In genomic region chr4:189059996-189060570, GRCh38 we compare ENCODE assay signal across 1 cellular context.
A peak's percentile ranks its signal among the peaks of the same experiment; 100 is the strongest.
TF ChIP-seq lines count a peak whose summit lies in the region.

No MANE protein-coding gene starts in this region.

TF ChIP-seq in GM23338, 12 proteins besides CTCF, POLR2A, EP300 and RAD21 (continued from another document):
- TF ChIP-seq, protein P1, sequence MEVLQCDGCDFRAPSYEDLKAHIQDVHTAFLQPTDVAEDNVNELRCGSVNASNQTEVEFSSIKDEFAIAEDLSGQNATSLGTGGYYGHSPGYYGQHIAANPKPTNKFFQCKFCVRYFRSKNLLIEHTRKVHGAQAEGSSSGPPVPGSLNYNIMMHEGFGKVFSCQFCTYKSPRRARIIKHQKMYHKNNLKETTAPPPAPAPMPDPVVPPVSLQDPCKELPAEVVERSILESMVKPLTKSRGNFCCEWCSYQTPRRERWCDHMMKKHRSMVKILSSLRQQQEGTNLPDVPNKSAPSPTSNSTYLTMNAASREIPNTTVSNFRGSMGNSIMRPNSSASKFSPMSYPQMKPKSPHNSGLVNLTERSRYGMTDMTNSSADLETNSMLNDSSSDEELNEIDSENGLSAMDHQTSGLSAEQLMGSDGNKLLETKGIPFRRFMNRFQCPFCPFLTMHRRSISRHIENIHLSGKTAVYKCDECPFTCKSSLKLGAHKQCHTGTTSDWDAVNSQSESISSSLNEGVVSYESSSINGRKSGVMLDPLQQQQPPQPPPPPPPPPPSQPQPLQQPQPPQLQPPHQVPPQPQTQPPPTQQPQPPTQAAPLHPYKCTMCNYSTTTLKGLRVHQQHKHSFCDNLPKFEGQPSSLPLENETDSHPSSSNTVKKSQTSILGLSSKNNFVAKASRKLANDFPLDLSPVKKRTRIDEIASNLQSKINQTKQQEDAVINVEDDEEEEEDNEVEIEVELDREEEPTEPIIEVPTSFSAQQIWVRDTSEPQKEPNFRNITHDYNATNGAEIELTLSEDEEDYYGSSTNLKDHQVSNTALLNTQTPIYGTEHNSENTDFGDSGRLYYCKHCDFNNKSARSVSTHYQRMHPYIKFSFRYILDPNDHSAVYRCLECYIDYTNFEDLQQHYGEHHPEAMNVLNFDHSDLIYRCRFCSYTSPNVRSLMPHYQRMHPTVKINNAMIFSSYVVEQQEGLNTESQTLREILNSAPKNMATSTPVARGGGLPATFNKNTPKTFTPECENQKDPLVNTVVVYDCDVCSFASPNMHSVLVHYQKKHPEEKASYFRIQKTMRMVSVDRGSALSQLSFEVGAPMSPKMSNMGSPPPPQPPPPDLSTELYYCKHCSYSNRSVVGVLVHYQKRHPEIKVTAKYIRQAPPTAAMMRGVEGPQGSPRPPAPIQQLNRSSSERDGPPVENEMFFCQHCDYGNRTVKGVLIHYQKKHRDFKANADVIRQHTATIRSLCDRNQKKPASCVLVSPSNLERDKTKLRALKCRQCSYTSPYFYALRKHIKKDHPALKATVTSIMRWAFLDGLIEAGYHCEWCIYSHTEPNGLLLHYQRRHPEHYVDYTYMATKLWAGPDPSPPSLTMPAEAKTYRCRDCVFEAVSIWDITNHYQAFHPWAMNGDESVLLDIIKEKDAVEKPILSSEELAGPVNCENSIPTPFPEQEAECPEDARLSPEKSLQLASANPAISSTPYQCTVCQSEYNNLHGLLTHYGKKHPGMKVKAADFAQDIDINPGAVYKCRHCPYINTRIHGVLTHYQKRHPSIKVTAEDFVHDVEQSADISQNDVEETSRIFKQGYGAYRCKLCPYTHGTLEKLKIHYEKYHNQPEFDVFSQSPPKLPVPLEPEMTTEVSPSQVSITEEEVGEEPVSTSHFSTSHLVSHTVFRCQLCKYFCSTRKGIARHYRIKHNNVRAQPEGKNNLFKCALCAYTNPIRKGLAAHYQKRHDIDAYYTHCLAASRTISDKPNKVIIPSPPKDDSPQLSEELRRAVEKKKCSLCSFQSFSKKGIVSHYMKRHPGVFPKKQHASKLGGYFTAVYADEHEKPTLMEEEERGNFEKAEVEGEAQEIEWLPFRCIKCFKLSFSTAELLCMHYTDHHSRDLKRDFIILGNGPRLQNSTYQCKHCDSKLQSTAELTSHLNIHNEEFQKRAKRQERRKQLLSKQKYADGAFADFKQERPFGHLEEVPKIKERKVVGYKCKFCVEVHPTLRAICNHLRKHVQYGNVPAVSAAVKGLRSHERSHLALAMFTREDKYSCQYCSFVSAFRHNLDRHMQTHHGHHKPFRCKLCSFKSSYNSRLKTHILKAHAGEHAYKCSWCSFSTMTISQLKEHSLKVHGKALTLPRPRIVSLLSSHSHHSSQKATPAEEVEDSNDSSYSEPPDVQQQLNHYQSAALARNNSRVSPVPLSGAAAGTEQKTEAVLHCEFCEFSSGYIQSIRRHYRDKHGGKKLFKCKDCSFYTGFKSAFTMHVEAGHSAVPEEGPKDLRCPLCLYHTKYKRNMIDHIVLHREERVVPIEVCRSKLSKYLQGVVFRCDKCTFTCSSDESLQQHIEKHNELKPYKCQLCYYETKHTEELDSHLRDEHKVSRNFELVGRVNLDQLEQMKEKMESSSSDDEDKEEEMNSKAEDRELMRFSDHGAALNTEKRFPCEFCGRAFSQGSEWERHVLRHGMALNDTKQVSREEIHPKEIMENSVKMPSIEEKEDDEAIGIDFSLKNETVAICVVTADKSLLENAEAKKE (CRISPR knock-in tag; IDR thresholded peaks at IDR 0.05) = peak; percentile 68
- TF ChIP-seq CREB1 (CRISPR knock-in tag; IDR thresholded peaks at IDR 0.05; ENCODE audit: low read depth) = no peak
- no peak for TF ChIP-seq EZH2phosphoT487 (IDR thresholded peaks at IDR 0.05; ENCODE audit: unreplicated experiment)
- TF ChIP-seq ZNF331 (CRISPR knock-in tag; IDR thresholded peaks at IDR 0.05; ENCODE audit: low read depth) = no peak
- no peak for TF ChIP-seq STAT1 (IDR thresholded peaks at IDR 0.05; ENCODE audit: unreplicated experiment)
